ENCODE assay signal across 23 cellular contexts in the genomic region with DNA sequence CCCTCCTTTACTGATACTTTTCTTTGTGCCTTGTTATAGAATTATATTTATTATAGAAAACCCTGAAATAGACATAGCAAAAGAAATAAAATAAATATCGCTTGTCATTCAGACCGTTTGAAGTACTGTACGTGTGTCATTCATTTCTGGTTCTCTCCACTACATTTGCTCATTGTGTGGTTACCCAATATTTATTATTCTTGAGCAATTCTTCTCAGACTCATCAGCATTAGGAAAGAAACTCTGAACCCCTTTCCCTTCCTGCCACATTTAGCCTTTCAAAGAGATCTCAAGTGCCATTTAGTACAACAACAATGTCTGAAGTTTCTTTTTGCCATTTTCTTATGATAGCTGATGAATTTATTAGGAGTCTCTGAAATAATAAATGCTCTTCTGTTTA.
A peak's percentile ranks its signal among the peaks of the same experiment; 100 is the strongest.
DNase-seq lines count a peak whose midpoint lies in the region; ATAC-seq and TF ChIP-seq lines count a peak whose summit lies in the region.
"Had no signal": no experiment of that assay in that cellular context is flagged by ENCODE, and none has a peak within 500 bp of the region (broad histone marks: within the 10 kb centered on the region; RNA-seq: fewer than 3 reads in every experiment).

No MANE protein-coding gene starts in this region.

- DNase-seq in HCEC 1CT (peak; percentile 33), amniotic epithelial cell (ENCODE audit: low read depth) (peak; percentile 86), fibroblast of pulmonary artery (ENCODE audit: low read depth) (peak; percentile 53), stromal cell of bone marrow (ENCODE audit: low read depth) (peak; percentile 48), amniotic stem cell (lab: John Stamatoyannopoulos, UW) (no peak), NCI-H69 (lab: John Stamatoyannopoulos, UW) (no peak)
- DNase-seq: activated CD4-positive, alpha-beta T cell treated with anti-CD3 and anti-CD28 coated beads, Interleukin-2, amount 50 U/mL, for 1 hour; activated CD8-positive, alpha-beta memory T cell treated with anti-CD3 and anti-CD28 coated beads, Interleukin-2, amount 50 U/mL, for 48 hours; activated effector memory CD4-positive, alpha-beta T cell treated with Interleukin-2 at 50 U/mL for 16 hours; Calu3; central memory CD4-positive, alpha-beta T cell; heart right ventricle; immature natural killer cell; lower lobe of right lung; MM.1S; NCI-H187 treated with DMSO at 0.1 percent for 48 hours; NCI-H510A; ovary; stimulated activated naive CD8-positive, alpha-beta T cell treated with anti-CD3 and anti-CD28 coated beads, Interleukin-15, Interleukin-2, amounts not matched to agents 100 U/mL and 50 U/mL, for 24 hours; T-cell had no signal

- no peak for ATAC-seq in GM19455 (IDR thresholded peaks at IDR 0.05; ENCODE audit: unreplicated experiment)
- ATAC-seq: HCT116; heart right ventricle; Right ventricle myocardium inferior; stimulated activated naive CD8-positive, alpha-beta T cell treated with anti-CD3 and anti-CD28 coated beads, Interleukin-15, Interleukin-2, amounts not matched to agents 100 U/mL and 50 U/mL, for 24 hours; T-cell had no signal

- H3K4me3 ChIP-seq in fibroblast of pulmonary artery (replicated peaks; ENCODE audit: low read depth, low read length), result no peak overlapping the region
- H3K4me3 ChIP-seq: heart right ventricle, lower lobe of right lung, ovary had no signal

- TF ChIP-seq CTCF in fibroblast of pulmonary artery (IDR thresholded peaks at IDR 0.05; ENCODE audit: low read length, missing control alignments), result no peak

Comparison
In these comparisons a context has a peak if more than half of its experiments do, and no peak if none do; other contexts are left out.
1. DNase-seq: peak in HCEC 1CT (single experiment), amniotic epithelial cell (single experiment), fibroblast of pulmonary artery (single experiment) and stromal cell of bone marrow (single experiment); none in amniotic stem cell (single experiment) and NCI-H69 (single experiment).